8 cellular contexts compared by ENCODE assay signal in genomic region chr3:61561374-61562041, GRCh38. TPM values are rescaled to one million over a fixed set of nuclear protein-coding genes. Genes with fewer than 3 reads are reported as not detected.
DNase-seq lines count a peak whose midpoint lies in the region; ATAC-seq, FAIRE-seq and TF ChIP-seq lines count a peak whose summit lies in the region.

PTPRG (plus strand) TSS chr3:61561571; CDS start chr3:61562288, 717 bp downstream.

- H3K4me3 Mint-ChIP-seq in activated naive CD8-positive, alpha-beta T cell treated with anti-CD3 and anti-CD28 coated beads, Interleukin-2, amount 50 U/mL, for 24 hours = peak within 1 kb of the TSS; percentile 74

- peaks cover 9% of the 10 kb centered on the region for H3K4me1 Mint-ChIP-seq in activated naive CD8-positive, alpha-beta T cell treated with anti-CD3 and anti-CD28 coated beads, Interleukin-2, amount 50 U/mL, for 24 hours

- no peaks in the 10 kb centered on the region for H3K36me3 Mint-ChIP-seq in activated naive CD8-positive, alpha-beta T cell treated with anti-CD3 and anti-CD28 coated beads, Interleukin-2, amount 50 U/mL, for 24 hours (ENCODE audit: low read depth)

- intact Hi-C loops in Right ventricle myocardium superior (cut with DNase I) = loop anchor here (2.0 to 5.0 kb wide), 4 partner anchors 246 to 626 kb away; no protein-coding TSS in a partner anchor

- peak; percentile 49 for ATAC-seq in HG02981 (IDR thresholded peaks at IDR 0.05; ENCODE audit: unreplicated experiment)
- peak; percentile 45 for ATAC-seq in activated naive CD8-positive, alpha-beta T cell treated with anti-CD3 and anti-CD28 coated beads, Interleukin-2, amount 50 U/mL, for 24 hours
- ATAC-seq in Right ventricle myocardium superior (ENCODE audit: poor library complexity) = peak; percentile 83
- ATAC-seq in GM18870 (IDR thresholded peaks at IDR 0.05; ENCODE audit: unreplicated experiment) = no peak

- TF ChIP-seq POLR2A in GM12891 (IDR thresholded peaks at IDR 0.05; ENCODE audit: low read depth, low read length) = peak; percentile 38; the same call in 1 of the 2 replicates

- in situ Hi-C loops in ACHN (cut with HindIII; ENCODE audit: low pct_ligation_motif_present, low pct_unique_long_range_greater_than_20kb, low sequenced_read_pairs) = no loop called here

- peaks cover 3% of the 10 kb centered on the region for H3K9me3 Mint-ChIP-seq in activated naive CD8-positive, alpha-beta T cell treated with anti-CD3 and anti-CD28 coated beads, Interleukin-2, amount 50 U/mL, for 24 hours

- peak; percentile 91 for DNase-seq in ACHN
- peak; percentile 69 for DNase-seq in GM12891 (ENCODE audit: insufficient read length, low spot score)
- DNase-seq in NCI-H460 (ENCODE audit: extremely low read depth, low read depth) = peak; percentile 79
- DNase-seq in activated naive CD8-positive, alpha-beta T cell treated with anti-CD3 and anti-CD28 coated beads, Interleukin-2, amount 50 U/mL, for 24 hours = peak; percentile 22
- peak; percentile 94 for DNase-seq in Right ventricle myocardium superior
- DNase-seq in nucleus accumbens (lab: John Stamatoyannopoulos, UW) = peak in 53 of 56 donors; percentile 14 to 87 (median 63)

- peak; percentile 89 for FAIRE-seq in GM12891 (lab: Jason Lieb, UNC)

- H3K27ac Mint-ChIP-seq in activated naive CD8-positive, alpha-beta T cell treated with anti-CD3 and anti-CD28 coated beads, Interleukin-2, amount 50 U/mL, for 24 hours = no peak within 1 kb of the TSS

- H3K27me3 Mint-ChIP-seq in activated naive CD8-positive, alpha-beta T cell treated with anti-CD3 and anti-CD28 coated beads, Interleukin-2, amount 50 U/mL, for 24 hours = peaks cover 64% of the 10 kb centered on the region

TF ChIP-seq in GM12891, 5 proteins besides CTCF, POLR2A, EP300 and RAD21:
- TF ChIP-seq TAF1 (IDR thresholded peaks at IDR 0.05; ENCODE audit: low read depth, low read length) = peak; percentile 33; the same call in 1 of the 2 replicates
- TF ChIP-seq PAX5 (IDR thresholded peaks at IDR 0.05; ENCODE audit: insufficient read depth, low read length, severe bottlenecking) = no peak

RNA-seq across cellular contexts. Expression of gene PTPRG, which starts in this region (rescaled TPM):
- polyA plus RNA-seq in GM12891 (2012; ENCODE audit: low read depth, missing spikeins) = 3.6 TPM
- 24.9 and 25.5 TPM in 2 replicates for total RNA-seq in NCI-H460 (2014; rRNA removed; shearing (Covaris generic))
- polyA plus RNA-seq in NCI-H460 (2014; cell fraction: nucleus; rRNA removed) = 5.9 and 12.3 TPM in 2 replicates
- 29.7 TPM for total RNA-seq in Right ventricle myocardium superior

Comparison
In these comparisons a context has a peak if more than half of its experiments do, and no peak if none do; other contexts are left out.
1. DNase-seq: peak in every context shown above with its lines; median percentile 94 in Right ventricle myocardium superior; 91 in ACHN; 79 in NCI-H460; 69 in GM12891; 63 in nucleus accumbens; 22 in activated naive CD8-positive, alpha-beta T cell treated with anti-CD3 and anti-CD28 coated beads, Interleukin-2, amount 50 U/mL, for 24 hours.